29 cellular contexts compared by ENCODE assay signal in genomic region chr16:58551496-58551895, GRCh38. TPM values are rescaled to one million over a fixed set of nuclear protein-coding genes. Genes with fewer than 3 reads are reported as not detected.
DNase-seq lines count a peak whose midpoint lies in the region; ATAC-seq and TF ChIP-seq lines count a peak whose summit lies in the region.
"Had no signal": no experiment of that assay in that cellular context is flagged by ENCODE, and none has a peak within 500 bp of the region (broad histone marks: within the 10 kb centered on the region; RNA-seq: fewer than 3 reads in every experiment).

No MANE protein-coding gene starts in this region.

- ATAC-seq in activated T-cell treated with anti-CD3 and anti-CD28 coated beads, Interleukin-2, amount 50 U/mL, for 72 hours (replicated peaks in 1 of 2), result no peak
- ATAC-seq in heart right ventricle, result peak; percentile 79 to 98 (median 90)
- peak; percentile 66 to 89 (median 86) for ATAC-seq in psoas muscle
- no peak for ATAC-seq in HG03280 (IDR thresholded peaks at IDR 0.05; ENCODE audit: unreplicated experiment)
- no peak for ATAC-seq in HG02938 (IDR thresholded peaks at IDR 0.05; ENCODE audit: unreplicated experiment)
- ATAC-seq: CD8-positive, alpha-beta T cell had no signal

- H3K4me3 ChIP-seq in heart right ventricle (no peak overlapping the region), psoas muscle (no peak overlapping the region)
- H3K4me3 ChIP-seq: tibial artery had no signal

- peak overlapping the region in 3 of 10 donors; percentile 11 to 17 (median 13) for H3K27ac ChIP-seq in heart right ventricle
- H3K27ac ChIP-seq in psoas muscle, result no peak overlapping the region
- no peak overlapping the region for H3K27ac ChIP-seq in RWPE1
- H3K27ac ChIP-seq: parathyroid adenoma, tibial artery had no signal

- H3K36me3 ChIP-seq in heart right ventricle (peaks cover 0 to 100% (median 56%) of the 10 kb centered on the region in 9 donors), psoas muscle (ENCODE audit: insufficient read depth in 1 of 2, low read depth in 1 of 2) (peaks cover 12 to 99% of the 10 kb centered on the region in 2 donors)

- intact Hi-C loops in heart right ventricle (cut with DNase I) (no loop called here), psoas muscle (cut with DNase I) (no loop called here)

- H3K27me3 Mint-ChIP-seq in activated T-cell treated with anti-CD3 and anti-CD28 coated beads, Interleukin-2, amount 50 U/mL, for 24 hours, result no peaks in the 10 kb centered on the region
- no peaks in the 10 kb centered on the region for H3K27me3 Mint-ChIP-seq in activated T-cell treated with anti-CD3 and anti-CD28 coated beads, Interleukin-2, amount 50 U/mL, for 72 hours (ENCODE audit: low read depth)
- H3K27me3 Mint-ChIP-seq: activated B cell treated with CpG ODN at 0.5 μM for 24 hours; activated CD4-positive, alpha-beta T cell treated with anti-CD3 and anti-CD28 coated beads, Interleukin-2, amount 10 ng/mL, durations not matched to agents 7 days and 5 days; memory B cell had no signal

- H3K4me3 Mint-ChIP-seq in activated T-cell treated with anti-CD3 and anti-CD28 coated beads, Interleukin-2, amount 50 U/mL, for 24 hours, result no peak overlapping the region
- no peak overlapping the region for H3K4me3 Mint-ChIP-seq in activated T-cell treated with anti-CD3 and anti-CD28 coated beads, Interleukin-2, amount 50 U/mL, for 72 hours
- H3K4me3 Mint-ChIP-seq: activated B cell treated with CpG ODN at 0.5 μM for 24 hours; activated CD4-positive, alpha-beta T cell treated with anti-CD3 and anti-CD28 coated beads, Interleukin-2, amount 10 ng/mL, durations not matched to agents 7 days and 5 days; activated T-helper 1 cell treated with anti-CD3 and anti-CD28 coated beads, Interleukin-12 subunit alpha, Interleukin-12 subunit beta, Interleukin-2, Interleukin-4 antibody, amounts not matched to agents 30 ng/mL and 10 ng/mL and 1 ng/mL, durations not matched to agents 14 hours and 24 hours and 36 hours; CD8-positive, alpha-beta T cell; endodermal cell; memory B cell had no signal

- H3K4me1 ChIP-seq in heart right ventricle (peaks cover 0 to 50% (median 14%) of the 10 kb centered on the region in 9 donors), psoas muscle (peaks cover 25% of the 10 kb centered on the region)
- H3K4me1 ChIP-seq: BE2C, parathyroid adenoma, tibial artery had no signal

- no peaks in the 10 kb centered on the region for H3K4me1 Mint-ChIP-seq in activated T-cell treated with anti-CD3 and anti-CD28 coated beads, Interleukin-2, amount 50 U/mL, for 24 hours (ENCODE audit: low read depth)
- no peaks in the 10 kb centered on the region for H3K4me1 Mint-ChIP-seq in activated T-cell treated with anti-CD3 and anti-CD28 coated beads, Interleukin-2, amount 50 U/mL, for 72 hours (ENCODE audit: low read depth)
- H3K4me1 Mint-ChIP-seq: activated B cell treated with CpG ODN at 0.5 μM for 24 hours; activated CD4-positive, alpha-beta T cell treated with anti-CD3 and anti-CD28 coated beads, Interleukin-2, amount 10 ng/mL, durations not matched to agents 7 days and 5 days; endodermal cell; memory B cell had no signal

- H3K27me3 ChIP-seq in heart right ventricle, result no peaks in the 10 kb centered on the region
- no peaks in the 10 kb centered on the region for H3K27me3 ChIP-seq in psoas muscle (ENCODE audit: insufficient read depth in 3 of 3, low read length in 2 of 3)
- H3K27me3 ChIP-seq: BE2C, tibial artery had no signal

- 50 to 57% methylated on average over 3 of the region's 3 CpGs for WGBS in heart right ventricle, 2 donors
- WGBS in psoas muscle, 3 donors, result 24 to 35% (median 26%) methylated on average over 3 of the region's 3 CpGs

- POLR2A ChIA-PET in RWPE1 (lab: Yijun Ruan, JAX; ENCODE audit: low non-redundant PET), result no interaction called here

- peak overlapping the region; percentile 50 for H3K27ac Mint-ChIP-seq in activated T-cell treated with anti-CD3 and anti-CD28 coated beads, Interleukin-2, amount 50 U/mL, for 24 hours
- H3K27ac Mint-ChIP-seq in activated T-cell treated with anti-CD3 and anti-CD28 coated beads, Interleukin-2, amount 50 U/mL, for 72 hours, result no peak overlapping the region
- H3K27ac Mint-ChIP-seq: activated CD4-positive, alpha-beta T cell treated with anti-CD3 and anti-CD28 coated beads, Interleukin-2, amount 10 ng/mL, durations not matched to agents 7 days and 5 days; activated T-helper 1 cell treated with anti-CD3 and anti-CD28 coated beads, Interleukin-12 subunit alpha, Interleukin-12 subunit beta, Interleukin-2, Interleukin-4 antibody, amounts not matched to agents 30 ng/mL and 10 ng/mL and 1 ng/mL, durations not matched to agents 14 hours and 24 hours and 36 hours; memory B cell had no signal

- H3K36me3 Mint-ChIP-seq in activated T-cell treated with anti-CD3 and anti-CD28 coated beads, Interleukin-2, amount 50 U/mL, for 24 hours (ENCODE audit: low read depth), result peaks cover 98% of the 10 kb centered on the region
- H3K36me3 Mint-ChIP-seq in activated T-cell treated with anti-CD3 and anti-CD28 coated beads, Interleukin-2, amount 50 U/mL, for 72 hours (ENCODE audit: insufficient read depth in 2 of 2), result peaks cover 2 to 41% of the 10 kb centered on the region in 2 donors

- no peak for DNase-seq in activated T-cell treated with anti-CD3 and anti-CD28 coated beads, Interleukin-2, amount 50 U/mL, for 24 hours
- DNase-seq in activated T-cell treated with anti-CD3 and anti-CD28 coated beads, Interleukin-2, amount 50 U/mL, for 72 hours, result no peak
- DNase-seq in NAMALWA (ENCODE audit: low spot score) (peak; percentile 14), heart right ventricle (peak; percentile 41 to 67), psoas muscle (peak; percentile 15 to 67), RWPE1 (ENCODE audit: low spot score) (no peak)
- DNase-seq: activated B cell treated with CpG ODN at 0.5 μM for 24 hours; activated CD4-positive, alpha-beta T cell treated with anti-CD3 and anti-CD28 coated beads, Interleukin-2, amount 10 ng/mL, durations not matched to agents 7 days and 5 days; activated naive CD4-positive, alpha-beta T cell treated with Interleukin-2 at 50 U/mL for 16 hours; BE2C; CD8-positive, alpha-beta T cell; dermis blood vessel endothelial cell; DMS153; endodermal cell; foreskin fibroblast; H7; Kasumi-1; NCI-H1048; NCI-H1694; NCI-H446 treated with DMSO at 0.1 percent for 48 hours; NCI-H82; RPMI8226; stimulated activated CD4-positive, alpha-beta T cell treated with anti-CD3 and anti-CD28 coated beads, Interleukin-4, amount 100 ng/mL, for 24 hours; tibial artery had no signal

- CTCF ChIA-PET in RWPE1 (lab: Yijun Ruan, JAX), result interaction anchor here (0.6 kb wide), 1 partner anchor 208 kb away, joined by 3 read pairs; no protein-coding TSS in a partner anchor

- TF ChIP-seq CTCF in heart right ventricle (IDR thresholded peaks at IDR 0.05) (no peak), psoas muscle (IDR thresholded peaks at IDR 0.05) (no peak), RWPE1 (conservative IDR thresholded peaks at IDR 0.05; ENCODE audit: low read depth) (no peak)

- H3K9me3 ChIP-seq in heart right ventricle, result no peaks in the 10 kb centered on the region
- no peaks in the 10 kb centered on the region for H3K9me3 ChIP-seq in psoas muscle
- H3K9me3 ChIP-seq: BE2C, tibial artery had no signal

- H3K9me3 Mint-ChIP-seq in activated T-cell treated with anti-CD3 and anti-CD28 coated beads, Interleukin-2, amount 50 U/mL, for 24 hours, result no peaks in the 10 kb centered on the region
- H3K9me3 Mint-ChIP-seq in activated T-cell treated with anti-CD3 and anti-CD28 coated beads, Interleukin-2, amount 50 U/mL, for 72 hours, result no peaks in the 10 kb centered on the region
- H3K9me3 Mint-ChIP-seq: activated B cell treated with CpG ODN at 0.5 μM for 24 hours; activated CD4-positive, alpha-beta T cell treated with anti-CD3 and anti-CD28 coated beads, Interleukin-2, amount 10 ng/mL, durations not matched to agents 7 days and 5 days; activated T-helper 1 cell treated with anti-CD3 and anti-CD28 coated beads, Interleukin-12 subunit alpha, Interleukin-12 subunit beta, Interleukin-2, Interleukin-4 antibody, amounts not matched to agents 30 ng/mL and 10 ng/mL and 1 ng/mL, durations not matched to agents 14 hours and 24 hours and 36 hours; CD8-positive, alpha-beta T cell; endodermal cell; memory B cell had no signal

RNA-seq across cellular contexts. Expression of gene SETD6, which starts 36.2 kb away (rescaled TPM):
- total RNA-seq in activated T-cell treated with anti-CD3 and anti-CD28 coated beads, Interleukin-2, amount 50 U/mL, for 72 hours, result 10 to 100 TPM in 1 of 2 donors, 1 to 10 TPM in 1; 9.1 to 11.6 TPM
- 10 to 100 TPM in 8 of 10 donors, 1 to 10 TPM in 2; 8.9 to 16.0 (median 11.8) TPM for total RNA-seq in heart right ventricle
- polyA plus RNA-seq in heart right ventricle, result 10 to 100 TPM; 11.8 to 18.9 TPM
- 10 to 100 TPM; 11.1 to 25.0 (median 18.4) TPM for total RNA-seq in psoas muscle
- 10 to 100 TPM; 21.0 to 35.5 (median 23.6) TPM for polyA plus RNA-seq in psoas muscle

RNA-seq across cellular contexts. Expression of gene NDRG4, which starts 51.6 kb away (rescaled TPM):
- total RNA-seq in activated T-cell treated with anti-CD3 and anti-CD28 coated beads, Interleukin-2, amount 50 U/mL, for 72 hours, result 1 to 10 TPM; 5.2 TPM
- total RNA-seq in heart right ventricle (100 to 1,000 TPM; 336 to 821 (median 630) TPM), psoas muscle (1 to 10 TPM; 1.7 to 6.3 (median 3.8) TPM)
- polyA plus RNA-seq in heart right ventricle (100 to 1,000 TPM; 286 to 507 TPM), psoas muscle (10 to 100 TPM in 1 of 3 donors, 1 to 10 TPM in 2; 1.8 to 12.3 (median 2.0) TPM)
- total RNA-seq: CD8-positive, alpha-beta T cell had no signal

Comparison
In these comparisons a context has a peak if more than half of its experiments do, and no peak if none do; other contexts are left out.
1. DNase-seq: peak in NAMALWA (single experiment), heart right ventricle (2 of 2) and psoas muscle (2 of 2); none in activated T-cell treated with anti-CD3 and anti-CD28 coated beads, Interleukin-2, amount 50 U/mL, for 24 hours (single experiment), activated T-cell treated with anti-CD3 and anti-CD28 coated beads, Interleukin-2, amount 50 U/mL, for 72 hours (0 of 2) and RWPE1 (single experiment).
2. ATAC-seq: peak in heart right ventricle (8 of 8) and psoas muscle (4 of 4); none in activated T-cell treated with anti-CD3 and anti-CD28 coated beads, Interleukin-2, amount 50 U/mL, for 72 hours (0 of 2), HG03280 (single experiment) and HG02938 (single experiment).
3. RNA of gene NDRG4, which starts 51.6 kb away (total RNA-seq): 336 to 821 TPM in heart right ventricle; 5.2 TPM in activated T-cell treated with anti-CD3 and anti-CD28 coated beads, Interleukin-2, amount 50 U/mL, for 72 hours and 1.7 to 6.3 TPM in psoas muscle; every median in the first group is over 10 times any median in the second.